In the genomic region with DNA sequence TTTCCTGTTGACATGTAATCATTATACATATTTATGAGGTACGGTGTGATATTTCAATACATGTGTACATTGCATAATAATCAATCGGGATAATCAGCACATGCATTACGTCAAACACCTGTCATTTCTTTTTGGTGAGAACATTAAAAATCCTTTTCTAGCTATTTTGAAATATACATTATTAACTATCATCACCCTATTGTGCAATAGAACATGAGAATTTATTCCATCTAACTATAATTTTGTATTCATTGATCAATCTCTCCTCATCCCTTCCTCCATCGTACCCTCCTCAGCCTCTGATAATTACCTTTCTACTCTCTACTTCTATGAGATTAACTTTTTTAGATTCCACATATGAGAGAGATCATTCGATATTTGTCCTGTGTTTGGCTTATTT, we compare ENCODE assay signal across 34 cellular contexts.
"Had no signal": no experiment of that assay in that cellular context is flagged by ENCODE, and none has a peak within 500 bp of the region (broad histone marks: within the 10 kb centered on the region; RNA-seq: fewer than 3 reads in every experiment).

No MANE protein-coding gene starts in this region.

- H3K27ac ChIP-seq: adrenal gland, ascending aorta, body of pancreas, brain microvascular endothelial cell, breast epithelium, cardiac muscle cell had no signal

- DNase-seq: activated effector memory CD4-positive, alpha-beta T cell treated with anti-CD3 and anti-CD28 coated beads, Interleukin-2, amount 50 U/mL, for 16 hours; activated effector memory CD4-positive, alpha-beta T cell treated with Interleukin-2 at 50 U/mL for 16 hours; activated gamma-delta T cell; activated gamma-delta T cell treated with Interleukin-2 at 50 U/mL for 16 hours; activated naive CD4-positive, alpha-beta T cell; activated naive CD4-positive, alpha-beta T cell treated with anti-CD3 and anti-CD28 coated beads for 36 hours; activated naive CD4-positive, alpha-beta T cell treated with anti-CD3 and anti-CD28 coated beads, Interleukin-2, amount 10 ng/mL, durations not matched to agents 7 days and 5 days; activated naive CD4-positive, alpha-beta T cell treated with anti-CD3 and anti-CD28 coated beads, Interleukin-2, amount 50 U/mL, for 16 hours; activated naive CD4-positive, alpha-beta T cell treated with Interleukin-2 at 50 U/mL for 16 hours; activated naive CD8-positive, alpha-beta T cell treated with anti-CD3 and anti-CD28 coated beads for 36 hours; activated naive CD8-positive, alpha-beta T cell treated with anti-CD3 and anti-CD28 coated beads, Interleukin-2, amount 10 ng/mL, durations not matched to agents 7 days and 5 days; activated naive CD8-positive, alpha-beta T cell treated with anti-CD3 and anti-CD28 coated beads, Interleukin-2, amount 50 U/mL, for 24 hours; activated T-cell treated with anti-CD3 and anti-CD28 coated beads, Interleukin-2, amount 50 U/mL, for 1 hour; activated T-cell treated with anti-CD3 and anti-CD28 coated beads, Interleukin-2, amount 50 U/mL, for 24 hours; activated T-cell treated with anti-CD3 and anti-CD28 coated beads, Interleukin-2, amount 50 U/mL, for 4 hours; activated T-cell treated with anti-CD3 and anti-CD28 coated beads, Interleukin-2, amount 50 U/mL, for 48 hours; activated T-cell treated with anti-CD3 and anti-CD28 coated beads, Interleukin-2, amount 50 U/mL, for 72 hours; adrenal gland; amniotic stem cell; amygdala; anterior cingulate cortex; aorta; body of pancreas; brain microvascular endothelial cell; caudate nucleus; central memory CD4-positive, alpha-beta T cell; cerebellar nuclear complex had no signal

- H3K4me1 ChIP-seq: adrenal gland, ascending aorta, body of pancreas, breast epithelium had no signal

- FAIRE-seq: astrocyte, bronchial epithelial cell had no signal

- H3K27me3 ChIP-seq: adrenal gland, ascending aorta, body of pancreas, brain microvascular endothelial cell, breast epithelium, cardiac muscle cell had no signal

- ATAC-seq: activated naive CD4-positive, alpha-beta T cell treated with anti-CD3 and anti-CD28 coated beads, Interleukin-2, amount 50 U/mL, for 72 hours; activated naive CD8-positive, alpha-beta T cell treated with anti-CD3 and anti-CD28 coated beads, Interleukin-2, amount 50 U/mL, for 24 hours; activated T-cell treated with anti-CD3 and anti-CD28 coated beads, Interleukin-2, amount 50 U/mL, for 4 hours; activated T-cell treated with anti-CD3 and anti-CD28 coated beads, Interleukin-2, amount 50 U/mL, for 72 hours; activated T-helper 17 cell treated with anti-CD3 and anti-CD28 coated beads, Interleukin-2, amount 50 U/mL, for 72 hours; body of pancreas had no signal

- H3K9me3 ChIP-seq: adrenal gland, ascending aorta, body of pancreas, breast epithelium had no signal

- H3K4me3 ChIP-seq: adrenal gland, ascending aorta, body of pancreas, breast epithelium, cardiac muscle cell had no signal

- H3K36me3 ChIP-seq: adrenal gland, ascending aorta, brain microvascular endothelial cell, breast epithelium, cardiac muscle cell had no signal
